In the genomic region with DNA sequence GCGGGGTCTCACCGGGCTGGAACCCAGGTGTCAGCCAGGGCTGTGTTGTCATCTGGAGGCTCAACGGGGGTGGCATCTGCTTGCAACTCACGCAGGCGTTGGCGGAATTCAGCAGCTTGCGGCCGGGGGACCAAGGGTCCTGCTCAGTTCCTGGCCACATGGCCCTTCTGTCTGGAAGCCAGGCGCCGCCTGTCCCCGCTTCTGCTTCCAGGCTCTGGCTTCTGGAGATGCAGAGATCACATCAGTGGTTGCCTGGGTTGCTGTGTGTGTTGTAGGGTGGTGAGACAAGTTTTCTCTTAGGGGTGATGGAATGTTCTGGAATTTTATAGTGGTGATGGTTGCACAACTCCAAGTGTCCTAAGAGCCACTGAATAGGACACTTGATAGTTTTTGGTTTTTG, we compare ENCODE assay signal across 14 cellular contexts. TPM values are rescaled to one million over a fixed set of nuclear protein-coding genes. Genes with fewer than 3 reads are reported as not detected.
DNase-seq lines count a peak whose midpoint lies in the region; ATAC-seq and TF ChIP-seq lines count a peak whose summit lies in the region.
"Had no signal": no experiment of that assay in that cellular context is flagged by ENCODE, and none has a peak within 500 bp of the region (broad histone marks: within the 10 kb centered on the region; RNA-seq: fewer than 3 reads in every experiment).

No MANE protein-coding gene starts in this region.

- POLR2A ChIA-PET in activated CD8-positive, alpha-beta T cell treated with anti-CD3 and anti-CD28 coated beads for 36 hours (lab: Charles Lee), result interaction anchor here (1.1 kb wide), 1 partner anchor 81 kb away, joined by 3 read pairs; no protein-coding TSS in a partner anchor

- no peak overlapping the region for H3K4me3 ChIP-seq in testis
- H3K4me3 ChIP-seq: colonic mucosa, gastrocnemius medialis, left lung had no signal

- H3K27ac ChIP-seq in temporal lobe (ENCODE audit: low read depth, low read length) (peak overlapping the region; percentile 53), testis (no peak overlapping the region)
- H3K27ac ChIP-seq: colonic mucosa, gastrocnemius medialis, parathyroid adenoma had no signal

- H3K4me3 Mint-ChIP-seq in activated T-cell treated with anti-CD3 and anti-CD28 coated beads, Interleukin-2, amount 50 U/mL, for 24 hours, result peak overlapping the region; percentile 13
- H3K4me3 Mint-ChIP-seq in activated CD8-positive, alpha-beta T cell treated with anti-CD3 and anti-CD28 coated beads for 36 hours, result no peak overlapping the region

- WGBS in testis, 2 donors, result 95 to 96% methylated on average over 11 of the region's 11 CpGs

- H3K36me3 Mint-ChIP-seq in activated T-cell treated with anti-CD3 and anti-CD28 coated beads, Interleukin-2, amount 50 U/mL, for 24 hours (ENCODE audit: low read depth), result peaks cover 39% of the 10 kb centered on the region
- peaks cover 5% of the 10 kb centered on the region for H3K36me3 Mint-ChIP-seq in activated CD8-positive, alpha-beta T cell treated with anti-CD3 and anti-CD28 coated beads for 36 hours (ENCODE audit: low read depth)

- no peaks in the 10 kb centered on the region for H3K27me3 ChIP-seq in testis
- H3K27me3 ChIP-seq: colonic mucosa, gastrocnemius medialis, left lung had no signal

- ATAC-seq in activated CD8-positive, alpha-beta T cell treated with anti-CD3 and anti-CD28 coated beads for 36 hours, result no peak
- no peak for ATAC-seq in HG03342 (IDR thresholded peaks at IDR 0.05; ENCODE audit: unreplicated experiment)
- ATAC-seq in HG02938 (IDR thresholded peaks at IDR 0.05; ENCODE audit: unreplicated experiment), result no peak
- ATAC-seq: gastrocnemius medialis, left lung had no signal

- H3K9me3 Mint-ChIP-seq in activated T-cell treated with anti-CD3 and anti-CD28 coated beads, Interleukin-2, amount 50 U/mL, for 24 hours, result no peaks in the 10 kb centered on the region
- H3K9me3 Mint-ChIP-seq in activated CD8-positive, alpha-beta T cell treated with anti-CD3 and anti-CD28 coated beads for 36 hours, result no peaks in the 10 kb centered on the region

- CTCF ChIA-PET in activated CD8-positive, alpha-beta T cell treated with anti-CD3 and anti-CD28 coated beads for 36 hours (lab: Charles Lee), result interaction anchor here (1.3 to 1.7 kb wide), 3 partner anchors 17 to 35 kb away, joined by 3 to 4 read pairs (median 3); no protein-coding TSS in a partner anchor

- TF ChIP-seq CTCF in activated CD8-positive, alpha-beta T cell treated with anti-CD3 and anti-CD28 coated beads for 36 hours (IDR thresholded peaks at IDR 0.05), result no peak
- TF ChIP-seq CTCF in testis (IDR thresholded peaks at IDR 0.05), result no peak

- intact Hi-C loops in activated CD8-positive, alpha-beta T cell treated with anti-CD3 and anti-CD28 coated beads for 36 hours (cut with micrococcal nuclease), result no loop called here
- intact Hi-C loops in testis (cut with DNase I; ENCODE audit: low total_unique reads), result no loop called here

- TF ChIP-seq POLR2A in testis (IDR thresholded peaks at IDR 0.05), result no peak

- H3K4me1 Mint-ChIP-seq in activated T-cell treated with anti-CD3 and anti-CD28 coated beads, Interleukin-2, amount 50 U/mL, for 24 hours (ENCODE audit: low read depth), result peaks cover 54% of the 10 kb centered on the region
- peaks cover 33% of the 10 kb centered on the region for H3K4me1 Mint-ChIP-seq in activated CD8-positive, alpha-beta T cell treated with anti-CD3 and anti-CD28 coated beads for 36 hours (ENCODE audit: low read depth)

- peak overlapping the region; percentile 86 for H3K27ac Mint-ChIP-seq in activated T-cell treated with anti-CD3 and anti-CD28 coated beads, Interleukin-2, amount 50 U/mL, for 24 hours
- peak overlapping the region; percentile 50 for H3K27ac Mint-ChIP-seq in activated CD8-positive, alpha-beta T cell treated with anti-CD3 and anti-CD28 coated beads for 36 hours

- no peaks in the 10 kb centered on the region for H3K36me3 ChIP-seq in testis (ENCODE audit: low read depth, missing control alignments)

- H3K27me3 Mint-ChIP-seq in activated T-cell treated with anti-CD3 and anti-CD28 coated beads, Interleukin-2, amount 50 U/mL, for 24 hours, result no peaks in the 10 kb centered on the region
- no peaks in the 10 kb centered on the region for H3K27me3 Mint-ChIP-seq in activated CD8-positive, alpha-beta T cell treated with anti-CD3 and anti-CD28 coated beads for 36 hours

- no peak for DNase-seq in activated T-cell treated with anti-CD3 and anti-CD28 coated beads, Interleukin-2, amount 50 U/mL, for 24 hours
- DNase-seq in activated T-cell treated with anti-CD3 and anti-CD28 coated beads for 4 hours, result no peak
- DNase-seq in activated CD8-positive, alpha-beta T cell treated with anti-CD3 and anti-CD28 coated beads for 36 hours, result no peak
- DNase-seq in globus pallidus (ENCODE audit: low spot score), result peak; percentile 31
- DNase-seq in testis, result no peak
- DNase-seq: activated CD4-positive, alpha-beta T cell treated with anti-CD3 and anti-CD28 coated beads for 1 hour; gastrocnemius medialis; NCI-H524 treated with DMSO at 0.1 percent for 48 hours had no signal

- peaks cover 15% of the 10 kb centered on the region for H3K4me1 ChIP-seq in testis

- no peaks in the 10 kb centered on the region for H3K9me3 ChIP-seq in testis
- H3K9me3 ChIP-seq: colonic mucosa, gastrocnemius medialis, left lung had no signal

RNA-seq across cellular contexts. Expression of gene ADAT3, which starts 5.0 kb away (rescaled TPM):
- 1 to 10 TPM; 5.3 to 6.7 TPM for total RNA-seq in activated CD8-positive, alpha-beta T cell treated with anti-CD3 and anti-CD28 coated beads for 36 hours
- 0.74 TPM for total RNA-seq in temporal lobe
- total RNA-seq in testis, result 10 to 100 TPM; 10.6 to 16.7 TPM
- polyA plus RNA-seq in testis (ENCODE audit: insufficient read depth, low read depth, low replicate concordance), result 1.1 TPM

RNA-seq across cellular contexts. Expression of gene SCAMP4, which starts 5.0 kb away (rescaled TPM):
- 10 to 100 TPM; 23.1 to 25.1 TPM for total RNA-seq in activated CD8-positive, alpha-beta T cell treated with anti-CD3 and anti-CD28 coated beads for 36 hours
- 22.1 TPM for total RNA-seq in temporal lobe
- total RNA-seq in testis, result 100 to 1,000 TPM in 1 of 2 donors, 10 to 100 TPM in 1; 80.1 to 108 TPM
- 50.1 TPM for polyA plus RNA-seq in testis (ENCODE audit: insufficient read depth, low read depth, low replicate concordance)

RNA-seq across cellular contexts. Expression of gene ABHD17A, which starts 24.9 kb away (rescaled TPM):
- total RNA-seq in activated CD8-positive, alpha-beta T cell treated with anti-CD3 and anti-CD28 coated beads for 36 hours, result 100 to 1,000 TPM; 112 to 113 TPM
- 22.6 TPM for total RNA-seq in temporal lobe
- 100 to 1,000 TPM; 127 to 140 TPM for total RNA-seq in testis
- polyA plus RNA-seq in testis (ENCODE audit: insufficient read depth, low read depth, low replicate concordance), result 51.1 TPM

RNA-seq across cellular contexts. Expression of gene CSNK1G2, which starts 30.8 kb away (rescaled TPM):
- 10 to 100 TPM; 51.9 to 57.5 TPM for total RNA-seq in activated CD8-positive, alpha-beta T cell treated with anti-CD3 and anti-CD28 coated beads for 36 hours
- total RNA-seq in temporal lobe (30.2 TPM), testis (100 to 1,000 TPM; 159 to 287 TPM)
- 178 TPM for polyA plus RNA-seq in testis (ENCODE audit: insufficient read depth, low read depth, low replicate concordance)

RNA-seq across cellular contexts. Expression of gene KLF16, which starts 46.8 kb away (rescaled TPM):
- 10 to 100 TPM; 25.6 to 27.7 TPM for total RNA-seq in activated CD8-positive, alpha-beta T cell treated with anti-CD3 and anti-CD28 coated beads for 36 hours
- 3.4 TPM for total RNA-seq in temporal lobe
- 10 to 100 TPM; 14.7 to 26.5 TPM for total RNA-seq in testis
- 13.3 TPM for polyA plus RNA-seq in testis (ENCODE audit: insufficient read depth, low read depth, low replicate concordance)
